In the genomic region with DNA sequence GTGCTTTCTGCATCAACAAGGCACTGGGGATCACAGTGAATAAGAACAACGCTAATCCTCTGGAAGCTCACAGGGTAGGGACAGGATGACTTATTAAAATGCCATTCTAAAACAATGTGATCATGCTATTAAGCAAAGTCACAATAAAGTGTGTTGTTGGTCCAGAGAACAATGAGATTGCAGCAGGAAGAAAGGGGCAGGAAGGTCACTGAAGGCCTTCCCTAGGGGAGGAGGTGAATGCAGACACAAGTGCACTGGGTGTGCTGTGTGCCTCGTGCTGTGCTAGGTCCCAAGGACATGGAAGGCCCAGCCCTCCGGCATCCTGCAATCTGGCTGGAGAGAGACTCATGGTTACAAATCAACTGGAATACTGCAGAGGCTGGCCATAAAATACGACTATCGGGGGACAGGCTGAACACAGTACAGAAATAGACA, we compare ENCODE assay signal across 13 cellular contexts. TPM values are rescaled to one million over a fixed set of nuclear protein-coding genes. Genes with fewer than 3 reads are reported as not detected.
A peak's percentile ranks its signal among the peaks of the same experiment; 100 is the strongest.
DNase-seq lines count a peak whose midpoint lies in the region; ATAC-seq and TF ChIP-seq lines count a peak whose summit lies in the region.
"Had no signal": no experiment of that assay in that cellular context is flagged by ENCODE, and none has a peak within 500 bp of the region (broad histone marks: within the 10 kb centered on the region; RNA-seq: fewer than 3 reads in every experiment).

No MANE protein-coding gene starts in this region.

- H3K36me3 ChIP-seq in cardiac muscle cell (no peaks in the 10 kb centered on the region), PC-3 (ENCODE audit: low read depth, low read length) (no peaks in the 10 kb centered on the region)

- H3K9me3 ChIP-seq in cardiac muscle cell (ENCODE audit: low read depth), result no peaks in the 10 kb centered on the region
- H3K9me3 ChIP-seq in PC-3 (ENCODE audit: low read length), result no peaks in the 10 kb centered on the region
- H3K9me3 ChIP-seq: mucosa of descending colon had no signal

- H3K9me2 ChIP-seq in PC-3 (replicated peaks; ENCODE audit: low read length), result no peaks in the 10 kb centered on the region

- no peaks in the 10 kb centered on the region for H3F3A ChIP-seq in PC-3 (ENCODE audit: low read length, unreplicated experiment)

- no peak overlapping the region for H3K4me2 ChIP-seq in PC-3 (ENCODE audit: low read length)

- POLR2A ChIA-PET in WTC11 (lab: Charles Lee) (no interaction called here), PC-3 (lab: Charles Lee; ENCODE audit: unreplicated experiment) (interaction anchor here (0.7 kb wide), 1 partner anchor 179 kb away, joined by 3 read pairs; no protein-coding TSS in a partner anchor)
- POLR2A ChIA-PET in activated CD4-positive, alpha-beta memory T cell treated with anti-CD3 and anti-CD28 coated beads, Interleukin-2, amount 10 ng/mL, durations not matched to agents 7 days and 5 days (lab: Charles Lee), result no interaction called here

- TF ChIP-seq CTCF in WTC11 (IDR thresholded peaks at IDR 0.05), result no peak
- TF ChIP-seq CTCF in cardiac muscle cell (IDR thresholded peaks at IDR 0.05; ENCODE audit: low read depth, low read length), result no peak
- no peak for TF ChIP-seq CTCF in PC-3 (conservative IDR thresholded peaks at IDR 0.05; ENCODE audit: low read depth, low read length)

- H2AFZ ChIP-seq in PC-3 (ENCODE audit: low read length), result no peak overlapping the region

- CTCF ChIA-PET in WTC11 (lab: Charles Lee), result interaction anchor here (0.7 to 3.6 kb wide), 5 partner anchors 10 to 175 kb away, joined by 3 to 12 read pairs (median 8); no protein-coding TSS in a partner anchor
- CTCF ChIA-PET in activated CD4-positive, alpha-beta memory T cell treated with anti-CD3 and anti-CD28 coated beads, Interleukin-2, amount 10 ng/mL, durations not matched to agents 7 days and 5 days (lab: Charles Lee), result no interaction called here
- CTCF ChIA-PET in PC-3 (lab: Charles Lee), result no interaction called here

- peaks cover 51% of the 10 kb centered on the region for H3K4me1 ChIP-seq in cardiac muscle cell (ENCODE audit: low read depth)
- H3K4me1 ChIP-seq in PC-3 (ENCODE audit: insufficient read depth, low read length), result peaks cover 13% of the 10 kb centered on the region

- H3K4me3 ChIP-seq in cardiac muscle cell (no peak overlapping the region), PC-3 (ENCODE audit: low read length) (no peak overlapping the region)
- H3K4me3 ChIP-seq: mucosa of descending colon had no signal

- H3K27me3 Mint-ChIP-seq in WTC11 (ENCODE audit: low read depth), result no peaks in the 10 kb centered on the region
- no peaks in the 10 kb centered on the region for H3K27me3 Mint-ChIP-seq in activated CD4-positive, alpha-beta memory T cell treated with anti-CD3 and anti-CD28 coated beads, Interleukin-2, amount 10 ng/mL, durations not matched to agents 7 days and 5 days
- H3K27me3 Mint-ChIP-seq: dendritic cell treated with granulocyte-macrophage colony-stimulating factor and Interleukin-4, amounts not matched to agents 40 ng/mL and 50 ng/mL, for 4 days had no signal

- intact Hi-C loops in PC-3 (cut with micrococcal nuclease), result no loop called here

- no peak overlapping the region for H3K9ac ChIP-seq in PC-3 (ENCODE audit: low read length)

- H3K79me2 ChIP-seq in PC-3 (ENCODE audit: low read length), result 0 out of 2 replicates have a peak, but pooled peaks cover 7% of the 10 kb centered on the region

- H3K27ac ChIP-seq in cardiac muscle cell (peak overlapping the region; percentile 84), PC-3 (ENCODE audit: low read length) (no peak overlapping the region)

- H3K4me1 Mint-ChIP-seq in WTC11, result peaks cover 27% of the 10 kb centered on the region
- H3K4me1 Mint-ChIP-seq in activated CD4-positive, alpha-beta memory T cell treated with anti-CD3 and anti-CD28 coated beads, Interleukin-2, amount 10 ng/mL, durations not matched to agents 7 days and 5 days, result peaks cover 1% of the 10 kb centered on the region

- BruUV-seq in PC-3 (replicated peaks; lab: Mats Ljungman, UMichigan), result no TSS peak

- H3K36me3 Mint-ChIP-seq in WTC11, result no peaks in the 10 kb centered on the region
- H3K36me3 Mint-ChIP-seq in activated CD4-positive, alpha-beta memory T cell treated with anti-CD3 and anti-CD28 coated beads, Interleukin-2, amount 10 ng/mL, durations not matched to agents 7 days and 5 days (ENCODE audit: low read depth), result no peaks in the 10 kb centered on the region

- ATAC-seq in WTC11, result no peak; the same call in 1 of the 2 replicates
- ATAC-seq in PC-3, result no peak

- DNase-seq in WTC11 (ENCODE audit: low spot score) (no peak), cardiac muscle cell (ENCODE audit: low read depth in 1 of 2, low spot score in 1 of 2) (no peak), pons (ENCODE audit: low spot score) (peak; percentile 56), PC-3 (no peak)
- DNase-seq in activated CD4-positive, alpha-beta memory T cell treated with anti-CD3 and anti-CD28 coated beads, Interleukin-2, amount 10 ng/mL, durations not matched to agents 7 days and 5 days, result no peak
- DNase-seq in activated effector memory CD4-positive, alpha-beta T cell treated with Interleukin-2 at 50 U/mL for 16 hours, result no peak
- no peak for DNase-seq in activated T-cell treated with anti-CD3 and anti-CD28 coated beads, Interleukin-2, amount 50 U/mL, for 1 hour
- DNase-seq: activated CD4-positive, alpha-beta T cell treated with anti-CD3 and anti-CD28 coated beads, Interleukin-2, amount 50 U/mL, for 1 hour; activated gamma-delta T cell; NCI-H1930; stimulated activated CD8-positive, alpha-beta memory T cell treated with anti-CD3 and anti-CD28 coated beads, Interleukin-4, amount 100 ng/mL, for 48 hours had no signal

- H3K27me3 ChIP-seq in cardiac muscle cell, result no peaks in the 10 kb centered on the region
- no peaks in the 10 kb centered on the region for H3K27me3 ChIP-seq in PC-3 (ENCODE audit: low read length)

- H3K27ac Mint-ChIP-seq in WTC11, result 0 out of 2 replicates have a peak overlapping the region, but pooled peaks have one; percentile 59
- no peak overlapping the region for H3K27ac Mint-ChIP-seq in activated CD4-positive, alpha-beta memory T cell treated with anti-CD3 and anti-CD28 coated beads, Interleukin-2, amount 10 ng/mL, durations not matched to agents 7 days and 5 days
- H3K27ac Mint-ChIP-seq: dendritic cell treated with granulocyte-macrophage colony-stimulating factor and Interleukin-4, amounts not matched to agents 40 ng/mL and 50 ng/mL, for 4 days had no signal

- H3K9me3 Mint-ChIP-seq in WTC11, result no peaks in the 10 kb centered on the region
- no peaks in the 10 kb centered on the region for H3K9me3 Mint-ChIP-seq in activated CD4-positive, alpha-beta memory T cell treated with anti-CD3 and anti-CD28 coated beads, Interleukin-2, amount 10 ng/mL, durations not matched to agents 7 days and 5 days
- H3K9me3 Mint-ChIP-seq: dendritic cell treated with granulocyte-macrophage colony-stimulating factor and Interleukin-4, amounts not matched to agents 40 ng/mL and 50 ng/mL, for 4 days had no signal

- H4K20me1 ChIP-seq in PC-3 (ENCODE audit: low read length), result no peaks in the 10 kb centered on the region

- no peak overlapping the region for H3K4me3 Mint-ChIP-seq in WTC11
- H3K4me3 Mint-ChIP-seq in activated CD4-positive, alpha-beta memory T cell treated with anti-CD3 and anti-CD28 coated beads, Interleukin-2, amount 10 ng/mL, durations not matched to agents 7 days and 5 days, result no peak overlapping the region
- H3K4me3 Mint-ChIP-seq: dendritic cell treated with granulocyte-macrophage colony-stimulating factor and Interleukin-4, amounts not matched to agents 40 ng/mL and 50 ng/mL, for 4 days had no signal

TF ChIP-seq in WTC11, 78 proteins besides CTCF, POLR2A, EP300 and RAD21 (continues in another document):
- TF ChIP-seq AFF4 (CRISPR knock-in tag; IDR thresholded peaks at IDR 0.05; ENCODE audit: borderline replicate concordance), result no peak

RNA-seq across cellular contexts. Expression of gene LYRM4, which starts 55.7 kb away (rescaled TPM):
- total RNA-seq in WTC11 (2021) (47.3 to 49.7 TPM (median 48.3 TPM) in 3 replicates), cardiac muscle cell (24.2 and 31.8 TPM in 2 replicates), PC-3 (2014; rRNA removed) (18.6 and 27.7 TPM in 2 replicates)
- 38.3 and 57.3 TPM in 2 replicates for polyA plus RNA-seq in cardiac muscle cell
- 10 to 100 TPM; 21.2 to 22.7 TPM for total RNA-seq in activated CD4-positive, alpha-beta memory T cell treated with anti-CD3 and anti-CD28 coated beads, Interleukin-2, amount 10 ng/mL, durations not matched to agents 7 days and 5 days

RNA-seq across cellular contexts. Expression of gene FARS2, which starts 56.3 kb away (rescaled TPM):
- total RNA-seq in WTC11 (2021), result 10.7 to 15.0 TPM (median 11.3 TPM) in 3 replicates
- 12.4 and 14.6 TPM in 2 replicates for total RNA-seq in cardiac muscle cell
- polyA plus RNA-seq in cardiac muscle cell, result 19.1 and 22.5 TPM in 2 replicates
- 10 to 100 TPM; 17.6 to 18.7 TPM for total RNA-seq in activated CD4-positive, alpha-beta memory T cell treated with anti-CD3 and anti-CD28 coated beads, Interleukin-2, amount 10 ng/mL, durations not matched to agents 7 days and 5 days
- 18.4 and 23.0 TPM in 2 replicates for total RNA-seq in PC-3 (2014; rRNA removed)
